In genomic region chr6:1068068-1068467, GRCh38 we compare ENCODE assay signal across 12 cellular contexts.
"Had no signal": no experiment of that assay in that cellular context is flagged by ENCODE, and none has a peak within 500 bp of the region (broad histone marks: within the 10 kb centered on the region; RNA-seq: fewer than 3 reads in every experiment).

No MANE protein-coding gene starts in this region.

- ATAC-seq: activated CD8-positive, alpha-beta memory T cell treated with anti-CD3 and anti-CD28 coated beads, Interleukin-2, amount 10 ng/mL, durations not matched to agents 7 days and 5 days; activated naive CD4-positive, alpha-beta T cell treated with anti-CD3 and anti-CD28 coated beads, Interleukin-2, amount 50 U/mL, for 72 hours; heart right ventricle had no signal

- H3K36me3 ChIP-seq: cardiac muscle cell, heart right ventricle, thyroid gland had no signal

- H3K27ac ChIP-seq: cardiac muscle cell, heart right ventricle, thyroid gland had no signal

- H3K27me3 ChIP-seq: cardiac muscle cell, thyroid gland had no signal

- DNase-seq: activated CD4-positive, alpha-beta T cell treated with anti-CD3 and anti-CD28 coated beads for 1 hour; activated CD4-positive, alpha-beta T cell treated with anti-CD3 and anti-CD28 coated beads, Interleukin-2, amount 50 U/mL, for 48 hours; activated CD8-positive, alpha-beta memory T cell treated with anti-CD3 and anti-CD28 coated beads, Interleukin-2, amount 10 ng/mL, durations not matched to agents 7 days and 5 days; activated effector memory CD4-positive, alpha-beta T cell treated with Interleukin-2 at 50 U/mL for 16 hours; activated T-cell treated with anti-CD3 and anti-CD28 coated beads, Interleukin-2, amount 50 U/mL, for 24 hours; amygdala; foreskin melanocyte; heart right ventricle; naive B cell; thyroid gland had no signal

- H3K4me3 ChIP-seq: cardiac muscle cell, heart right ventricle, thyroid gland had no signal
